ENCODE assay signal across 9 cellular contexts in genomic region chr1:171805395-171806115, GRCh38. TPM values are rescaled to one million over a fixed set of nuclear protein-coding genes. Genes with fewer than 3 reads are reported as not detected.
DNase-seq lines count a peak whose midpoint lies in the region; ATAC-seq and TF ChIP-seq lines count a peak whose summit lies in the region.
"Had no signal": no experiment of that assay in that cellular context is flagged by ENCODE, and none has a peak within 500 bp of the region (broad histone marks: within the 10 kb centered on the region; RNA-seq: fewer than 3 reads in every experiment).

No MANE protein-coding gene starts in this region.

- no TSS peak for BruUV-seq in OCI-LY7 (replicated peaks; lab: Mats Ljungman, UMichigan)

- H3K4me1 Mint-ChIP-seq in memory B cell, result peaks cover 19% of the 10 kb centered on the region

- no peaks in the 10 kb centered on the region for H3F3A ChIP-seq in SK-N-SH (replicated peaks; ENCODE audit: insufficient read depth)

- H2AFZ ChIP-seq in OCI-LY7 (ENCODE audit: low read length), result no peak overlapping the region
- H2AFZ ChIP-seq in SK-N-SH (ENCODE audit: low read depth), result no peak overlapping the region; the same call in 1 of the 2 replicates

- TF ChIP-seq RAD21 in SK-N-SH (IDR thresholded peaks at IDR 0.05; ENCODE audit: low read length), result no peak

- H3K9me3 Mint-ChIP-seq in memory B cell, result peaks cover 2% of the 10 kb centered on the region

- TF ChIP-seq CTCF in GM13976 (IDR thresholded peaks at IDR 0.05; ENCODE audit: borderline replicate concordance, control extremely low read depth, extremely low read depth, insufficient read depth, missing control alignments) (no peak), OCI-LY7 (conservative IDR thresholded peaks at IDR 0.05; ENCODE audit: low read length) (no peak), SK-N-SH (IDR thresholded peaks at IDR 0.05) (no peak)

- no peak for TF ChIP-seq EP300 in SK-N-SH (IDR thresholded peaks at IDR 0.05; ENCODE audit: borderline replicate concordance in 1 of 2, low read depth in 1 of 2, low read length in 1 of 2)

- H3K27ac Mint-ChIP-seq in memory B cell, result peak overlapping the region; percentile 29

- ATAC-seq in GM21447 (IDR thresholded peaks at IDR 0.05; ENCODE audit: unreplicated experiment), result peak; percentile 86
- ATAC-seq in HG03558 (IDR thresholded peaks at IDR 0.05; ENCODE audit: extremely low read depth, unreplicated experiment), result peak; percentile 69
- peak; percentile 71 for ATAC-seq in memory B cell (ENCODE audit: low read depth)

- H3K4me3 Mint-ChIP-seq in memory B cell, result peak overlapping the region; percentile 57

- H3K27ac ChIP-seq in OCI-LY7 (ENCODE audit: low read depth, low read length, poor library complexity, severe bottlenecking) (no peak overlapping the region), SK-N-SH (ENCODE audit: low read depth in 2 of 2, low read length in 1 of 2) (no peak overlapping the region)

- no peak overlapping the region for H3K9ac ChIP-seq in SK-N-SH

- no peaks in the 10 kb centered on the region for H3K36me3 Mint-ChIP-seq in memory B cell

- no peak overlapping the region for H3K4me2 ChIP-seq in OCI-LY7 (ENCODE audit: low read length)
- H3K4me2 ChIP-seq in SK-N-SH, result no peak overlapping the region

- no peaks in the 10 kb centered on the region for H3K27me3 ChIP-seq in SK-N-SH (ENCODE audit: insufficient read depth)

- DNase-seq in GM13976 (ENCODE audit: low spot score) (peak; percentile 40), memory B cell (ENCODE audit: low spot score in 2 of 2) (no peak), cerebellar cortex (ENCODE audit: low spot score) (no peak), mucosa of gallbladder (ENCODE audit: low spot score) (no peak), OCI-LY7 (ENCODE audit: low spot score) (no peak), SK-N-SH (no peak)
- DNase-seq: NCI-H510A treated with DMSO at 0.1 percent for 48 hours had no signal

- no peaks in the 10 kb centered on the region for H3K27me3 Mint-ChIP-seq in memory B cell

- H3K4me1 ChIP-seq in OCI-LY7 (ENCODE audit: insufficient read depth, low read length, poor library complexity, severe bottlenecking) (no peaks in the 10 kb centered on the region), SK-N-SH (ENCODE audit: control insufficient read depth in 1 of 2, insufficient read depth in 2 of 2, low read depth in 1 of 2, low read length in 1 of 2) (no peaks in the 10 kb centered on the region)

- H3K9me2 ChIP-seq in OCI-LY7 (ENCODE audit: insufficient read depth, low read length), result no peaks in the 10 kb centered on the region
- H3K9me2 ChIP-seq in SK-N-SH, result no peaks in the 10 kb centered on the region

- intact Hi-C loops in OCI-LY7 (cut with micrococcal nuclease; ENCODE audit: unreplicated experiment), result no loop called here

- POLR2A ChIA-PET in OCI-LY7 (lab: Charles Lee), result interaction anchor here (1.1 kb wide), 1 partner anchor 979 kb away, joined by 3 read pairs; no protein-coding TSS in a partner anchor
- POLR2A ChIA-PET in SK-N-SH (lab: Yijun Ruan, JAX), result no interaction called here

- H4K20me1 ChIP-seq in OCI-LY7 (ENCODE audit: insufficient read depth, low read length), result no peaks in the 10 kb centered on the region
- H4K20me1 ChIP-seq in SK-N-SH (ENCODE audit: insufficient read depth), result no peaks in the 10 kb centered on the region

- no peak overlapping the region for H3K4me3 ChIP-seq in OCI-LY7 (ENCODE audit: low read depth, low read length, poor library complexity, severe bottlenecking)
- H3K4me3 ChIP-seq in SK-N-SH (ENCODE audit: low read depth in 2 of 2, low read length in 1 of 2), result no peak overlapping the region

- WGBS in SK-N-SH (ENCODE audit: low lambda C conversion rate), result 68% methylated on average over 9 of the region's 9 CpGs

- H3K79me2 ChIP-seq in OCI-LY7 (ENCODE audit: insufficient read depth, low read depth, low read length), result no peaks in the 10 kb centered on the region
- no peaks in the 10 kb centered on the region for H3K79me2 ChIP-seq in SK-N-SH (ENCODE audit: insufficient read depth)

- no peaks in the 10 kb centered on the region for H3K36me3 ChIP-seq in OCI-LY7 (ENCODE audit: insufficient read depth, low read length)
- H3K36me3 ChIP-seq in SK-N-SH (replicated peaks in 1 of 2; ENCODE audit: control insufficient read depth in 1 of 2, insufficient read depth in 2 of 2, low read length in 1 of 2), result no peaks in the 10 kb centered on the region

- in situ Hi-C loops in GM13976 (cut with MboI; ENCODE audit: low sequenced_read_pairs, unreplicated experiment), result loop anchor here (10.0 kb wide), 1 partner anchor 179 kb away; no protein-coding TSS in a partner anchor

- CTCF ChIA-PET in OCI-LY7 (lab: Charles Lee; ENCODE audit: unreplicated experiment), result no interaction called here
- CTCF ChIA-PET in SK-N-SH (lab: Yijun Ruan, JAX), result interaction anchor here (1.2 to 17.4 kb wide), 3 partner anchors 178 to 639 kb away, joined by 4 to 413 read pairs (median 40); partner anchors contain the start of gene PIGC

- H3K9me3 ChIP-seq in OCI-LY7 (ENCODE audit: low read length) (no peaks in the 10 kb centered on the region), SK-N-SH (no peaks in the 10 kb centered on the region)

TF ChIP-seq in SK-N-SH, 30 proteins besides CTCF, POLR2A, EP300 and RAD21:
- no peak for TF ChIP-seq JUND (IDR thresholded peaks at IDR 0.05)

RNA-seq across cellular contexts. Expression of gene METTL13, which starts 24.1 kb away (rescaled TPM):
- total RNA-seq in mucosa of gallbladder (25.6 TPM), OCI-LY7 (2022) (27.5 and 35.4 TPM in 2 replicates)
- total RNA-seq in OCI-LY7 (2014; rRNA removed; shearing (Covaris generic)), result 22.2 and 28.3 TPM in 2 replicates
- 32.7 and 41.2 TPM in 2 replicates for polyA plus RNA-seq in SK-N-SH (2012; rRNA removed)
- polyA plus RNA-seq in SK-N-SH (2012; cell fraction: cytosol; rRNA removed), result 30.4 and 36.8 TPM in 2 replicates
- polyA plus RNA-seq in SK-N-SH (2012; cell fraction: nucleus; rRNA removed), result 24.8 and 31.7 TPM in 2 replicates

RNA-seq across cellular contexts. Expression of gene DNM3, which starts 35.7 kb away (rescaled TPM):
- total RNA-seq in mucosa of gallbladder (2.8 TPM), OCI-LY7 (2022) (0.30 and 0.61 TPM in 2 replicates)
- 0.47 and 0.80 TPM in 2 replicates for total RNA-seq in OCI-LY7 (2014; rRNA removed; shearing (Covaris generic))
- polyA plus RNA-seq in SK-N-SH (2012; rRNA removed), result 0.43 and 0.89 TPM in 2 replicates
- polyA plus RNA-seq in SK-N-SH (2012; cell fraction: cytosol; rRNA removed), result 0.54 and 0.64 TPM in 2 replicates
- 0.50 and 0.80 TPM in 2 replicates for polyA plus RNA-seq in SK-N-SH (2012; cell fraction: nucleus; rRNA removed)
